1 cellular context compared by ENCODE assay signal in the genomic region with DNA sequence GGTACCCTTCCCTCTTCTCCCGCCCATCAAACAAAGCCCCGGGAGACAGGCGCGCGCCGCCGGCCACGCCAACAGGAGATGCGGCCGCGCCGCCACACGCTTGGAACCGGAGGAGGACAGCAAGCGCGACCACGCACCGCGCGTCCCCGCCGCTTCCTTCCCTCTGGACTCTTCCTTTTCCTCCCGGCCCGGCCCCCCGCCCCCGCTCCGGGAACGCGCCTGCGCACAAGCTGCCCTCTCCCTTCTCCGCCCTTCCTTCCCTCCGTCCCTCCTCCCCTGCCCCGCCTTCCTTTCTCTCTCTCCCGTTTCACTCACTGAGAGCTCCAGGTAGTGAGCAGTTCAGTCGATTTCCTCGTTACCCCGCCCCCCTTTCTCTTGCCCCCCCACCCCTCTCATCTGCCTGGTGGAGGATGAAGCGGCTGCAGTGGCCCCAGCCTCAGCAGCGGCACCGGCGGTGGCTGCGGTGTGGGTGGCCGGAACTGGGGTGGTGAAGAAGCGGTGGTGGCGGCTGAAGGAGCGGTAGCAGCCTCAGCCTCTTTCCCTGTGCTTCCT.
TF ChIP-seq lines count a peak whose summit lies in the region.

RASA1 (plus strand) TSS at position 310 of the 552 bp plus-strand sequence. CDS start 569 bp downstream, outside the sequence.

TF ChIP-seq in GM12878, 131 proteins besides CTCF, POLR2A, EP300 and RAD21 (continued from another document and continues in another):
- TF ChIP-seq, protein P1, sequence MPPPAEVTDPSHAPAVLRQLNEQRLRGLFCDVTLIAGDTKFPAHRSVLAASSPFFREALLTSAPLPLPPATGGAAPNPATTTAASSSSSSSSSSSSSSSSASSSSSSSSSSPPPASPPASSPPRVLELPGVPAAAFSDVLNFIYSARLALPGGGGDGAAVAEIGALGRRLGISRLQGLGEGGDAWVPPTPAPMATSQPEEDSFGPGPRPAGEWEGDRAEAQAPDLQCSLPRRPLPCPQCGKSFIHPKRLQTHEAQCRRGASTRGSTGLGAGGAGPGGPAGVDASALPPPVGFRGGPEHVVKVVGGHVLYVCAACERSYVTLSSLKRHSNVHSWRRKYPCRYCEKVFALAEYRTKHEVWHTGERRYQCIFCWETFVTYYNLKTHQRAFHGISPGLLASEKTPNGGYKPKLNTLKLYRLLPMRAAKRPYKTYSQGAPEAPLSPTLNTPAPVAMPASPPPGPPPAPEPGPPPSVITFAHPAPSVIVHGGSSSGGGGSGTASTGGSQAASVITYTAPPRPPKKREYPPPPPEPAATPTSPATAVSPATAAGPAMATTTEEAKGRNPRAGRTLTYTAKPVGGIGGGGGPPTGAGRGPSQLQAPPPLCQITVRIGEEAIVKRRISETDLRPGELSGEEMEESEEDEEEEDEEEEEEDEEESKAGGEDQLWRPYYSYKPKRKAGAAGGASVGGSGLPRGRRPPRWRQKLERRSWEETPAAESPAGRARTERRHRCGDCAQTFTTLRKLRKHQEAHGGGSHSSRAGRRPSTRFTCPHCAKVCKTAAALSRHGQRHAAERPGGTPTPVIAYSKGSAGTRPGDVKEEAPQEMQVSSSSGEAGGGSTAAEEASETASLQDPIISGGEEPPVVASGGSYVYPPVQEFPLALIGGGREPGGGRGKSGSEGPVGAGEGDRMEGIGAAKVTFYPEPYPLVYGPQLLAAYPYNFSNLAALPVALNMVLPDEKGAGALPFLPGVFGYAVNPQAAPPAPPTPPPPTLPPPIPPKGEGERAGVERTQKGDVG (CRISPR knock-in tag; IDR thresholded peaks at IDR 0.05) = no peak
- TF ChIP-seq MEF2A (IDR thresholded peaks at IDR 0.05; ENCODE audit: insufficient read depth, low read depth, low read length) (0 out of 2 replicates have a peak, but pooled peaks have one; percentile 8), PAX8 (IDR thresholded peaks at IDR 0.05) (no peak), ELK1 (IDR thresholded peaks at IDR 0.05; ENCODE audit: low read depth, low read length) (no peak), PAX5 (IDR thresholded peaks at IDR 0.05; ENCODE audit: borderline replicate concordance, low read depth, low read length) (no peak), SPI1 (IDR thresholded peaks at IDR 0.05; ENCODE audit: borderline replicate concordance, insufficient read depth, low read depth, low read length) (no peak), KAT2A (conservative IDR thresholded peaks at IDR 0.05; ENCODE audit: control insufficient read depth, low read depth, low read length) (no peak), ZSCAN29 (IDR thresholded peaks at IDR 0.05) (no peak), ZNF622 (IDR thresholded peaks at IDR 0.05) (no peak), ZNF687 (IDR thresholded peaks at IDR 0.05) (peak; percentile 62), MTA2 (IDR thresholded peaks at IDR 0.05; ENCODE audit: low read depth) (no peak), IRF5 (IDR thresholded peaks at IDR 0.05; ENCODE audit: borderline replicate concordance) (no peak), ETV6 (conservative IDR thresholded peaks at IDR 0.05 in 1 of 2, IDR thresholded peaks at IDR 0.05 in 1 of 2; ENCODE audit: borderline replicate concordance in 1 of 2, low read depth in 1 of 2) (no peak; a peak in 2 of 4 replicates), BMI1 (IDR thresholded peaks at IDR 0.05; ENCODE audit: borderline replicate concordance) (no peak), PKNOX1 (IDR thresholded peaks at IDR 0.05) (peak; percentile 64; the same call in 1 of the 2 replicates), PBX3 (IDR thresholded peaks at IDR 0.05; ENCODE audit: insufficient replicate concordance, low read depth, low read length) (no peak), SP1 (IDR thresholded peaks at IDR 0.05; ENCODE audit: low read depth, low read length) (no peak), STAT3 (IDR thresholded peaks at IDR 0.05; ENCODE audit: low read depth, low read length) (no peak), NFIC (IDR thresholded peaks at IDR 0.05; ENCODE audit: low read depth, low read length) (no peak), CREM (IDR thresholded peaks at IDR 0.05; ENCODE audit: low read depth) (no peak), NFYA (IDR thresholded peaks at IDR 0.05; ENCODE audit: borderline replicate concordance, low read depth, low read length) (no peak), ATF7 (IDR thresholded peaks at IDR 0.05; ENCODE audit: low read depth) (no peak), WRNIP1 (IDR thresholded peaks at IDR 0.05; ENCODE audit: borderline replicate concordance, low read depth, low read length) (no peak), BCL11A (IDR thresholded peaks at IDR 0.05; ENCODE audit: low read depth, low read length) (0 out of 2 replicates have a peak, but pooled peaks have one; percentile 4), ESRRA (IDR thresholded peaks at IDR 0.05; ENCODE audit: low read length) (no peak)
- TF ChIP-seq, protein P2, sequence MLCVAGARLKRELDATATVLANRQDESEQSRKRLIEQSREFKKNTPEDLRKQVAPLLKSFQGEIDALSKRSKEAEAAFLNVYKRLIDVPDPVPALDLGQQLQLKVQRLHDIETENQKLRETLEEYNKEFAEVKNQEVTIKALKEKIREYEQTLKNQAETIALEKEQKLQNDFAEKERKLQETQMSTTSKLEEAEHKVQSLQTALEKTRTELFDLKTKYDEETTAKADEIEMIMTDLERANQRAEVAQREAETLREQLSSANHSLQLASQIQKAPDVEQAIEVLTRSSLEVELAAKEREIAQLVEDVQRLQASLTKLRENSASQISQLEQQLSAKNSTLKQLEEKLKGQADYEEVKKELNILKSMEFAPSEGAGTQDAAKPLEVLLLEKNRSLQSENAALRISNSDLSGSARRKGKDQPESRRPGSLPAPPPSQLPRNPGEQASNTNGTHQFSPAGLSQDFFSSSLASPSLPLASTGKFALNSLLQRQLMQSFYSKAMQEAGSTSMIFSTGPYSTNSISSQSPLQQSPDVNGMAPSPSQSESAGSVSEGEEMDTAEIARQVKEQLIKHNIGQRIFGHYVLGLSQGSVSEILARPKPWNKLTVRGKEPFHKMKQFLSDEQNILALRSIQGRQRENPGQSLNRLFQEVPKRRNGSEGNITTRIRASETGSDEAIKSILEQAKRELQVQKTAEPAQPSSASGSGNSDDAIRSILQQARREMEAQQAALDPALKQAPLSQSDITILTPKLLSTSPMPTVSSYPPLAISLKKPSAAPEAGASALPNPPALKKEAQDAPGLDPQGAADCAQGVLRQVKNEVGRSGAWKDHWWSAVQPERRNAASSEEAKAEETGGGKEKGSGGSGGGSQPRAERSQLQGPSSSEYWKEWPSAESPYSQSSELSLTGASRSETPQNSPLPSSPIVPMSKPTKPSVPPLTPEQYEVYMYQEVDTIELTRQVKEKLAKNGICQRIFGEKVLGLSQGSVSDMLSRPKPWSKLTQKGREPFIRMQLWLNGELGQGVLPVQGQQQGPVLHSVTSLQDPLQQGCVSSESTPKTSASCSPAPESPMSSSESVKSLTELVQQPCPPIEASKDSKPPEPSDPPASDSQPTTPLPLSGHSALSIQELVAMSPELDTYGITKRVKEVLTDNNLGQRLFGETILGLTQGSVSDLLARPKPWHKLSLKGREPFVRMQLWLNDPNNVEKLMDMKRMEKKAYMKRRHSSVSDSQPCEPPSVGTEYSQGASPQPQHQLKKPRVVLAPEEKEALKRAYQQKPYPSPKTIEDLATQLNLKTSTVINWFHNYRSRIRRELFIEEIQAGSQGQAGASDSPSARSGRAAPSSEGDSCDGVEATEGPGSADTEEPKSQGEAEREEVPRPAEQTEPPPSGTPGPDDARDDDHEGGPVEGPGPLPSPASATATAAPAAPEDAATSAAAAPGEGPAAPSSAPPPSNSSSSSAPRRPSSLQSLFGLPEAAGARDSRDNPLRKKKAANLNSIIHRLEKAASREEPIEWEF (IDR thresholded peaks at IDR 0.05; ENCODE audit: insufficient replicate concordance, low read depth, low read length) = no peak
- TF ChIP-seq, protein P3, sequence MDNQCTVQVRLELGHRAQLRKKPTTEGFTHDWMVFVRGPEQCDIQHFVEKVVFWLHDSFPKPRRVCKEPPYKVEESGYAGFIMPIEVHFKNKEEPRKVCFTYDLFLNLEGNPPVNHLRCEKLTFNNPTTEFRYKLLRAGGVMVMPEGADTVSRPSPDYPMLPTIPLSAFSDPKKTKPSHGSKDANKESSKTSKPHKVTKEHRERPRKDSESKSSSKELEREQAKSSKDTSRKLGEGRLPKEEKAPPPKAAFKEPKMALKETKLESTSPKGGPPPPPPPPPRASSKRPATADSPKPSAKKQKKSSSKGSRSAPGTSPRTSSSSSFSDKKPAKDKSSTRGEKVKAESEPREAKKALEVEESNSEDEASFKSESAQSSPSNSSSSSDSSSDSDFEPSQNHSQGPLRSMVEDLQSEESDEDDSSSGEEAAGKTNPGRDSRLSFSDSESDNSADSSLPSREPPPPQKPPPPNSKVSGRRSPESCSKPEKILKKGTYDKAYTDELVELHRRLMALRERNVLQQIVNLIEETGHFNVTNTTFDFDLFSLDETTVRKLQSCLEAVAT (IDR thresholded peaks at IDR 0.05) = no peak
- TF ChIP-seq, protein P4, sequence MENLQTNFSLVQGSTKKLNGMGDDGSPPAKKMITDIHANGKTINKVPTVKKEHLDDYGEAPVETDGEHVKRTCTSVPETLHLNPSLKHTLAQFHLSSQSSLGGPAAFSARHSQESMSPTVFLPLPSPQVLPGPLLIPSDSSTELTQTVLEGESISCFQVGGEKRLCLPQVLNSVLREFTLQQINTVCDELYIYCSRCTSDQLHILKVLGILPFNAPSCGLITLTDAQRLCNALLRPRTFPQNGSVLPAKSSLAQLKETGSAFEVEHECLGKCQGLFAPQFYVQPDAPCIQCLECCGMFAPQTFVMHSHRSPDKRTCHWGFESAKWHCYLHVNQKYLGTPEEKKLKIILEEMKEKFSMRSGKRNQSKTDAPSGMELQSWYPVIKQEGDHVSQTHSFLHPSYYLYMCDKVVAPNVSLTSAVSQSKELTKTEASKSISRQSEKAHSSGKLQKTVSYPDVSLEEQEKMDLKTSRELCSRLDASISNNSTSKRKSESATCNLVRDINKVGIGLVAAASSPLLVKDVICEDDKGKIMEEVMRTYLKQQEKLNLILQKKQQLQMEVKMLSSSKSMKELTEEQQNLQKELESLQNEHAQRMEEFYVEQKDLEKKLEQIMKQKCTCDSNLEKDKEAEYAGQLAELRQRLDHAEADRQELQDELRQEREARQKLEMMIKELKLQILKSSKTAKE (IDR thresholded peaks at IDR 0.05; ENCODE audit: low read depth, poor library complexity, severe bottlenecking) = no peak
